ENCODE assay signal across 10 cellular contexts in genomic region chr22:50483106-50483505, GRCh38. TPM values are rescaled to one million over a fixed set of nuclear protein-coding genes. Genes with fewer than 3 reads are reported as not detected.
DNase-seq lines count a peak whose midpoint lies in the region; ATAC-seq and TF ChIP-seq lines count a peak whose summit lies in the region.
"Had no signal": no experiment of that assay in that cellular context is flagged by ENCODE, and none has a peak within 500 bp of the region (broad histone marks: within the 10 kb centered on the region; RNA-seq: fewer than 3 reads in every experiment).

No MANE protein-coding gene starts in this region.

- no peak for TF ChIP-seq CTCF in BJ (IDR thresholded peaks at IDR 0.05; ENCODE audit: insufficient read depth, low read depth, low read length)
- TF ChIP-seq CTCF in LNCaP clone FGC (IDR thresholded peaks at IDR 0.05; ENCODE audit: control insufficient read depth, extremely low read depth, insufficient read depth), result no peak
- no peak for TF ChIP-seq CTCF in fibroblast of pulmonary artery (IDR thresholded peaks at IDR 0.05; ENCODE audit: low read length, missing control alignments)

- H3K36me3 ChIP-seq in BJ (ENCODE audit: control insufficient read depth, insufficient read depth, low read length), result peaks cover 8% of the 10 kb centered on the region; the same call in 1 of the 2 replicates
- H3K36me3 ChIP-seq: SJCRH30 had no signal

- peaks cover 8% of the 10 kb centered on the region; the same call in 1 of the 2 replicates for H3K27me3 ChIP-seq in BJ (ENCODE audit: control insufficient read depth, insufficient read depth, low read length)
- H3K27me3 ChIP-seq: MG63 had no signal

- CTCF ChIA-PET in BJ (lab: Yijun Ruan, JAX), result interaction anchor here (2.8 kb wide), 1 partner anchor 14 kb away, joined by 14 read pairs; no protein-coding TSS in a partner anchor

- POLR2A ChIA-PET in BJ (lab: Charles Lee), result no interaction called here

- H3K4me3 ChIP-seq in BJ (ENCODE audit: low read depth, low read length) (peak overlapping the region; percentile 77; the same call in 1 of the 2 replicates), LNCaP clone FGC (ENCODE audit: low read depth, low read length) (peak overlapping the region; percentile 86), fibroblast of pulmonary artery (replicated peaks; ENCODE audit: low read depth, low read length) (peak overlapping the region; percentile 64)
- H3K4me3 ChIP-seq: SJCRH30 had no signal

- DNase-seq in BJ (ENCODE audit: low read depth) (no peak), LNCaP clone FGC (ENCODE audit: low read depth) (no peak), fibroblast of pulmonary artery (ENCODE audit: low read depth) (no peak), HCEC 1CT (no peak)
- DNase-seq in stimulated activated CD4-positive, alpha-beta T cell treated with anti-CD3 and anti-CD28 coated beads, Interleukin-1b, Interleukin-23, amount 100 ng/mL, for 48 hours, result no peak
- DNase-seq: MG63; occipital lobe; SJCRH30; stimulated activated CD4-positive, alpha-beta T cell treated with anti-CD3 and anti-CD28 coated beads, Interleukin-12 subunit alpha, Interleukin-12 subunit beta, amount 100 ng/mL, for 4 hours had no signal

- ATAC-seq in GM19023 (IDR thresholded peaks at IDR 0.05; ENCODE audit: unreplicated experiment), result no peak

RNA-seq across cellular contexts. Expression of gene ADM2, which starts 1.8 kb away (rescaled TPM):
- 8.1 and 16.0 TPM in 2 replicates for polyA plus RNA-seq in BJ (2011; rRNA removed)
- 6.8 and 7.8 TPM in 2 replicates for polyA minus RNA-seq in BJ (2011; rRNA and poly(A)+ RNA removed)

RNA-seq across cellular contexts. Expression of gene MIOX, which starts 3.6 kb away (rescaled TPM):
- 0.16 and 0.20 TPM in 2 replicates for polyA plus RNA-seq in BJ (2011; rRNA removed)
- not detected in 2 replicates for polyA minus RNA-seq in BJ (2011; rRNA and poly(A)+ RNA removed)

RNA-seq across cellular contexts. Expression of gene SBF1, which starts 8.3 kb away (rescaled TPM):
- polyA plus RNA-seq in BJ (2011; rRNA removed), result 21.7 and 34.7 TPM in 2 replicates
- 46.7 and 52.5 TPM in 2 replicates for polyA minus RNA-seq in BJ (2011; rRNA and poly(A)+ RNA removed)

RNA-seq across cellular contexts. Expression of gene LMF2, which starts 24.4 kb away (rescaled TPM):
- 54.0 and 111 TPM in 2 replicates for polyA plus RNA-seq in BJ (2011; rRNA removed)
- 47.9 and 49.1 TPM in 2 replicates for polyA minus RNA-seq in BJ (2011; rRNA and poly(A)+ RNA removed)

RNA-seq across cellular contexts. Expression of gene NCAPH2, which starts 24.9 kb away (rescaled TPM):
- 16.1 and 31.7 TPM in 2 replicates for polyA plus RNA-seq in BJ (2011; rRNA removed)
- polyA minus RNA-seq in BJ (2011; rRNA and poly(A)+ RNA removed), result 22.3 and 29.2 TPM in 2 replicates
